In genomic region chr10:130175074-130175473, GRCh38 we compare ENCODE assay signal across 19 cellular contexts.
"Had no signal": no experiment of that assay in that cellular context is flagged by ENCODE, and none has a peak within 500 bp of the region (broad histone marks: within the 10 kb centered on the region; RNA-seq: fewer than 3 reads in every experiment).

No MANE protein-coding gene starts in this region.

- H3K36me3 ChIP-seq: colonic mucosa, ovary had no signal

- H3K9me3 Mint-ChIP-seq: activated B cell treated with CpG ODN at 0.5 μM for 24 hours; activated naive CD4-positive, alpha-beta T cell treated with anti-CD3 and anti-CD28 coated beads, Interleukin-2, amount 10 ng/mL, durations not matched to agents 7 days and 5 days; neural crest cell; stimulated activated memory B cell treated with anti-CD40 and anti-IgM and Interleukin-4, amounts not matched to agents 10 μg/mL and 1 μg/mL and 100 μg/mL, for 72 hours had no signal

- H2AFZ ChIP-seq: hepatocyte had no signal

- H3K9me3 ChIP-seq: body of pancreas, colonic mucosa, esophagus squamous epithelium, ovary, right lobe of liver, SJCRH30, tibial nerve had no signal

- H3K4me1 ChIP-seq: body of pancreas, colonic mucosa, esophagus squamous epithelium, right lobe of liver, SJCRH30, tibial nerve had no signal

- H3K4me3 ChIP-seq: body of pancreas, colonic mucosa, esophagus squamous epithelium, hepatocyte, ovary, right lobe of liver, SJCRH30, tibial nerve had no signal

- DNase-seq: activated B cell treated with CpG ODN at 0.5 μM for 24 hours; activated naive CD4-positive, alpha-beta T cell treated with anti-CD3 and anti-CD28 coated beads, Interleukin-2, amount 10 ng/mL, durations not matched to agents 7 days and 5 days; amniotic stem cell; body of pancreas; caudate nucleus; colonic mucosa; esophagus squamous epithelium; islet precursor cell; mammary epithelial cell; ovary; right lobe of liver; SJCRH30; stimulated activated CD4-positive, alpha-beta T cell treated with anti-CD3 and anti-CD28 coated beads, Interleukin-2, amount 100 ng/mL, for 24 hours; substantia nigra had no signal

- H3K27me3 ChIP-seq: body of pancreas, colonic mucosa, esophagus squamous epithelium, hepatocyte, ovary, right lobe of liver, SJCRH30, tibial nerve had no signal

- H3K4me3 Mint-ChIP-seq: activated B cell treated with CpG ODN at 0.5 μM for 24 hours; activated naive CD4-positive, alpha-beta T cell treated with anti-CD3 and anti-CD28 coated beads, Interleukin-2, amount 10 ng/mL, durations not matched to agents 7 days and 5 days; neural crest cell; stimulated activated memory B cell treated with anti-CD40 and anti-IgM and Interleukin-4, amounts not matched to agents 10 μg/mL and 1 μg/mL and 100 μg/mL, for 72 hours had no signal

- H3K27ac Mint-ChIP-seq: activated B cell treated with CpG ODN at 0.5 μM for 24 hours; activated naive CD4-positive, alpha-beta T cell treated with anti-CD3 and anti-CD28 coated beads, Interleukin-2, amount 10 ng/mL, durations not matched to agents 7 days and 5 days; stimulated activated memory B cell treated with anti-CD40 and anti-IgM and Interleukin-4, amounts not matched to agents 10 μg/mL and 1 μg/mL and 100 μg/mL, for 72 hours had no signal

- ATAC-seq: body of pancreas; left lobe of liver; right lobe of liver; stimulated activated memory B cell treated with anti-CD40 and anti-IgM and Interleukin-4, amounts not matched to agents 10 μg/mL and 1 μg/mL and 100 μg/mL, for 72 hours had no signal

- H3K4me2 ChIP-seq: hepatocyte had no signal

- H3K27me3 Mint-ChIP-seq: activated B cell treated with CpG ODN at 0.5 μM for 24 hours; activated naive CD4-positive, alpha-beta T cell treated with anti-CD3 and anti-CD28 coated beads, Interleukin-2, amount 10 ng/mL, durations not matched to agents 7 days and 5 days; stimulated activated memory B cell treated with anti-CD40 and anti-IgM and Interleukin-4, amounts not matched to agents 10 μg/mL and 1 μg/mL and 100 μg/mL, for 72 hours had no signal

- H3K27ac ChIP-seq: body of pancreas, colonic mucosa, esophagus squamous epithelium, hepatocyte, ovary, right lobe of liver, SJCRH30, tibial nerve had no signal
